8 cellular contexts compared by ENCODE assay signal in the genomic region with DNA sequence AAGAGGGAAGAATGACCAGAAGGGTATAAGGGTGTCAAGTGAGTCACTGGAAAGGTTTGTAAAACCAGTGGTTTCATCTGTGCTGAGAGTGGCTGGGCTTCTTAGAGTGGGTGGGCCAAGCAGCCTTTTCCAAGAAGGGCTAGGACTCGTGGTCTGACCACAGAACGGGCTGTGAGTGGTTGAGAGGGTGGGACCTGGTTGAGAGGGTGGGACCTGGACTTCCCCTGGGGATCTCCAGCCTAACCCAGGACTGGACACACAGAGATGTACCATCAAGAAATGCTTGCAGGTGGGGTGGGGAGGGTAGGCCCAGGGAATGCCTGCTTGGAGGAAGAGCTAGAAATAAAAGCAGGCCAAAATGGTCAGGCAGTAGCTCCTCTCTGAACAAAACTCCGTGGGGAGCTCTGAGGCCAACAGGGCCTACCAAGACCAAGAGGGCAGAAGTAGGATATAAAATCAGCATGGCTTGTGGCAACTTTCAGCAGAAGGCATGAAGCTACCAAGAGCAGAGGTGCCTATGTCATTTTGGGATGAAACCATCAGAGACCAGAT.
DNase-seq lines count a peak whose midpoint lies in the region; ATAC-seq and TF ChIP-seq lines count a peak whose summit lies in the region.

No MANE protein-coding gene starts in this region.

- TF ChIP-seq POLR2A in spleen (IDR thresholded peaks at IDR 0.05), result no peak

- H3K4me1 ChIP-seq in lower lobe of right lung (peaks cover 3% of the 10 kb centered on the region), spleen (peaks cover 0 to 49% (median 10%) of the 10 kb centered on the region in 6 donors)

- H3K4me3 ChIP-seq in lower lobe of right lung, result no peak overlapping the region
- no peak overlapping the region for H3K4me3 ChIP-seq in spleen

- H3K9me3 ChIP-seq in lower lobe of right lung, result no peaks in the 10 kb centered on the region
- no peaks in the 10 kb centered on the region for H3K9me3 ChIP-seq in spleen

- intact Hi-C loops in lower lobe of right lung (cut with DNase I) (no loop called here), spleen (cut with DNase I; ENCODE audit: low total_unique reads) (no loop called here)

- ATAC-seq in HG03060 (IDR thresholded peaks at IDR 0.05; ENCODE audit: low read depth, unreplicated experiment), result peak; percentile 83
- peak; percentile 97 for ATAC-seq in activated CD4-positive, CD25-positive, alpha-beta regulatory T cell treated with anti-CD3 and anti-CD28 coated beads, Interleukin-2, amount 50 U/mL, for 24 hours
- ATAC-seq in lower lobe of right lung, result peak; percentile 72 to 80
- no peak for ATAC-seq in left lobe of liver

- no peak overlapping the region for H3K27ac ChIP-seq in lower lobe of right lung
- peak overlapping the region in 1 of 8 donors; percentile 46 for H3K27ac ChIP-seq in spleen

- no peaks in the 10 kb centered on the region for H3K27me3 ChIP-seq in lower lobe of right lung (ENCODE audit: low read depth)
- H3K27me3 ChIP-seq in spleen (replicated peaks in 1 of 7), result no peaks in the 10 kb centered on the region

- POLR2A ChIA-PET in HEK293T (lab: Yijun Ruan, JAX), result no interaction called here

- CTCF ChIA-PET in HEK293T (lab: Yijun Ruan, JAX), result no interaction called here

- H3K36me3 ChIP-seq in lower lobe of right lung (peaks cover 16% of the 10 kb centered on the region), spleen (peaks cover 0 to 27% (median 7%) of the 10 kb centered on the region in 6 donors)

- TF ChIP-seq CTCF in lower lobe of right lung (IDR thresholded peaks at IDR 0.05), result no peak
- no peak for TF ChIP-seq CTCF in spleen (IDR thresholded peaks at IDR 0.05 in 8 of 11, conservative IDR thresholded peaks at IDR 0.05 in 3 of 11)

- peak; percentile 26 to 65 for DNase-seq in activated CD4-positive, alpha-beta T cell treated with anti-CD3 and anti-CD28 coated beads for 24 hours (ENCODE audit: low read depth in 2 of 2)
- no peak for DNase-seq in activated CD4-positive, alpha-beta T cell treated with anti-CD3 and anti-CD28 coated beads for 1 hour
- peak; percentile 54 for DNase-seq in lower lobe of right lung
- no peak for DNase-seq in HEK293T (ENCODE audit: extremely low spot score)
- no peak for DNase-seq in left lobe of liver (ENCODE audit: low spot score)
- no peak for DNase-seq in spleen

- WGBS in spleen, 5 donors, result 39 to 57% (median 43%) methylated on average over 3 of the region's 3 CpGs

TF ChIP-seq in HEK293T, 16 proteins besides CTCF, POLR2A, EP300 and RAD21:
- TF ChIP-seq ZNF384 (IDR thresholded peaks at IDR 0.05) (no peak), ELF4 (IDR thresholded peaks at IDR 0.05) (no peak), BHLHE40 (IDR thresholded peaks at IDR 0.05; ENCODE audit: borderline replicate concordance) (no peak), SP1 (IDR thresholded peaks at IDR 0.05) (no peak), FOXK2 (IDR thresholded peaks at IDR 0.05) (no peak), L3MBTL2 (conservative IDR thresholded peaks at IDR 0.05) (no peak), FOXM1 (IDR thresholded peaks at IDR 0.05; ENCODE audit: borderline replicate concordance) (no peak), ARNT (IDR thresholded peaks at IDR 0.05) (no peak), CTBP1 (IDR thresholded peaks at IDR 0.05; ENCODE audit: borderline replicate concordance) (no peak), LEF1 (IDR thresholded peaks at IDR 0.05; ENCODE audit: borderline replicate concordance) (no peak), TARDBP (IDR thresholded peaks at IDR 0.05) (no peak), HDGF (IDR thresholded peaks at IDR 0.05; ENCODE audit: borderline replicate concordance) (no peak), SUZ12 (IDR thresholded peaks at IDR 0.05) (no peak), FOXA1 (IDR thresholded peaks at IDR 0.05) (no peak)
- TF ChIP-seq, protein P1, sequence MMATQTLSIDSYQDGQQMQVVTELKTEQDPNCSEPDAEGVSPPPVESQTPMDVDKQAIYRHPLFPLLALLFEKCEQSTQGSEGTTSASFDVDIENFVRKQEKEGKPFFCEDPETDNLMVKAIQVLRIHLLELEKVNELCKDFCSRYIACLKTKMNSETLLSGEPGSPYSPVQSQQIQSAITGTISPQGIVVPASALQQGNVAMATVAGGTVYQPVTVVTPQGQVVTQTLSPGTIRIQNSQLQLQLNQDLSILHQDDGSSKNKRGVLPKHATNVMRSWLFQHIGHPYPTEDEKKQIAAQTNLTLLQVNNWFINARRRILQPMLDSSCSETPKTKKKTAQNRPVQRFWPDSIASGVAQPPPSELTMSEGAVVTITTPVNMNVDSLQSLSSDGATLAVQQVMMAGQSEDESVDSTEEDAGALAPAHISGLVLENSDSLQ (IDR thresholded peaks at IDR 0.05), result no peak

Comparison
In these comparisons a context has a peak if more than half of its experiments do, and no peak if none do; other contexts are left out.
1. DNase-seq: peak in activated CD4-positive, alpha-beta T cell treated with anti-CD3 and anti-CD28 coated beads for 24 hours (2 of 2) and lower lobe of right lung (single experiment); none in activated CD4-positive, alpha-beta T cell treated with anti-CD3 and anti-CD28 coated beads for 1 hour (single experiment), HEK293T (single experiment), left lobe of liver (single experiment) and spleen (single experiment).